In the genomic region with DNA sequence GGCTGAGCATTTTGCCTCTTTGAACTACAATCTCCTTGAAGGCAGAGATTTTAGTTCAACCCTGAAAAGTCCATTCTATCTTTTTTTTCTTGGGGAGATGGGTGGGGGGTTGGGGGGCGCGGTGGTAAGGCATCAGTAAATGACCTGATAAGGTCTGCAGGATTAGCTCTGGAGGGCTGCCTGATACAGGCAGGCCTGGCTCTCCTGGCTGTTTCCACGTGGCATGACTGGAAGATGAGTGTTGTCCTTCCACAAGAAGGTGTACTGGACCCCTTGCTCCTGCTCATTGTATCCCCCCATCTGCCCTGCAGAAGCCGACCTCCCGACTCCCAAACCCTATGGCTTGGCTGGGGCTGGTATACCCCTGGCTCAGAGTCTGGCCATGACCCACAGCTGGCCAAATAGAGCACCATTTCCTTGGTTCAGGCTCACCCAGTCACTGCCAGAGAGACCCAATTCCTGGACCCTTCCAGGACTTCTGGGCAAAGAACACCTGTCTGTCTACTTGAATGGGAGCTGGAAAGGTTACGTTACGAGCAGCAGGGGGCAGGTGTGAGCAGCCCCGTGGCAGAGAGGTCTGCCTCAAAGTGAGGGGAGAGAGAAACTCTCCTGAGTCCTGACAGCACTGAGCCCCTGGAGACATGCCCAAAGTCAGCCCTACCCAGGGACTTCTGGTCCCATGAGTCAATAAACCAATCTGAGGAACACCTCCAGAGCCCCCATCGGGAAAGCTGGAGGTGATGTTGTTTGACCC, we compare ENCODE assay signal across 7 cellular contexts. TPM values are rescaled to one million over a fixed set of nuclear protein-coding genes. Genes with fewer than 3 reads are reported as not detected.
DNase-seq lines count a peak whose midpoint lies in the region; ATAC-seq, FAIRE-seq and TF ChIP-seq lines count a peak whose summit lies in the region.

No MANE protein-coding gene starts in this region.

- H3K9me3 ChIP-seq in PC-9 (ENCODE audit: insufficient read depth, low read depth) (no peaks in the 10 kb centered on the region), thyroid gland (no peaks in the 10 kb centered on the region)

- no peaks in the 10 kb centered on the region for H4K20me1 ChIP-seq in PC-9 (ENCODE audit: insufficient read depth)

- BruUV-seq in PC-9 (replicated peaks; lab: Mats Ljungman, UMichigan) = no TSS peak

- peaks cover 87% of the 10 kb centered on the region for H3K79me2 ChIP-seq in PC-9 (ENCODE audit: low read depth)

- peaks cover 41% of the 10 kb centered on the region for H3K36me3 Mint-ChIP-seq in activated naive CD8-positive, alpha-beta T cell treated with anti-CD3 and anti-CD28 coated beads, Interleukin-2, amount 50 U/mL, for 24 hours (ENCODE audit: low read depth)

- H3K4me1 Mint-ChIP-seq in activated naive CD8-positive, alpha-beta T cell treated with anti-CD3 and anti-CD28 coated beads, Interleukin-2, amount 50 U/mL, for 24 hours = peaks cover 83% of the 10 kb centered on the region

- no peak for DNase-seq in PC-9
- peak; percentile 54 for DNase-seq in activated naive CD8-positive, alpha-beta T cell treated with anti-CD3 and anti-CD28 coated beads, Interleukin-2, amount 50 U/mL, for 24 hours
- peak; percentile 31 for DNase-seq in kidney glomerular epithelial cell (lab: John Stamatoyannopoulos, UW)
- peak; percentile 64 to 75 for DNase-seq in thyroid gland
- no peak for DNase-seq in frontal cortex (ENCODE audit: low spot score in 2 of 2)
- no peak for DNase-seq in hepatic stellate cell (ENCODE audit: low spot score)

- no peak overlapping the region for H3K4me3 Mint-ChIP-seq in activated naive CD8-positive, alpha-beta T cell treated with anti-CD3 and anti-CD28 coated beads, Interleukin-2, amount 50 U/mL, for 24 hours

- TF ChIP-seq CTCF in GM12875 (IDR thresholded peaks at IDR 0.05; ENCODE audit: borderline replicate concordance, insufficient read depth, low read depth, low read length) (peak; percentile 74), PC-9 (conservative IDR thresholded peaks at IDR 0.05) (0 out of 2 replicates have a peak, but pooled peaks have one; percentile 32), thyroid gland (IDR thresholded peaks at IDR 0.05) (peak in 5 of 6 experiments; percentile 37 to 57 (median 47))

- peak overlapping the region; percentile 32 for H3K27ac ChIP-seq in PC-9
- peak overlapping the region; percentile 77 to 97 (median 85) for H3K27ac ChIP-seq in thyroid gland

- no peak overlapping the region for H3K4me2 ChIP-seq in PC-9

- H3K27me3 ChIP-seq in PC-9 (ENCODE audit: insufficient read depth, low read depth) (no peaks in the 10 kb centered on the region), thyroid gland (no peaks in the 10 kb centered on the region)

- FAIRE-seq in frontal cortex (lab: Jason Lieb, UNC) = no peak

- no peak for ATAC-seq in activated naive CD8-positive, alpha-beta T cell treated with anti-CD3 and anti-CD28 coated beads, Interleukin-2, amount 50 U/mL, for 24 hours

- no peak overlapping the region for H3K27ac Mint-ChIP-seq in activated naive CD8-positive, alpha-beta T cell treated with anti-CD3 and anti-CD28 coated beads, Interleukin-2, amount 50 U/mL, for 24 hours

- no peak overlapping the region for H2AFZ ChIP-seq in PC-9

- CTCF ChIA-PET in PC-9 (lab: Charles Lee) = interaction anchor here (1.0 kb wide), 1 partner anchor 18 kb away, joined by 3 read pairs; a partner anchor contains a TSS

- 77 to 92% methylated on average over 5 to 9 of the region's 9 CpGs for WGBS in thyroid gland, 2 donors

- TF ChIP-seq POLR2A in thyroid gland (IDR thresholded peaks at IDR 0.05) = peak in 1 of 2 donors; percentile 12

- peaks cover 69% of the 10 kb centered on the region for H3F3A ChIP-seq in PC-9 (ENCODE audit: insufficient read depth, low read depth)

- H3K4me3 ChIP-seq in GM12875 (ENCODE audit: low read depth, low read length) = no peak overlapping the region
- no peak overlapping the region for H3K4me3 ChIP-seq in PC-9
- H3K4me3 ChIP-seq in thyroid gland (replicated peaks in 1 of 3) = no peak overlapping the region

- H3K27me3 Mint-ChIP-seq in activated naive CD8-positive, alpha-beta T cell treated with anti-CD3 and anti-CD28 coated beads, Interleukin-2, amount 50 U/mL, for 24 hours = no peaks in the 10 kb centered on the region

- H3K36me3 ChIP-seq in PC-9 (ENCODE audit: low read depth) = peaks cover 23% of the 10 kb centered on the region
- peaks cover 0 to 10% of the 10 kb centered on the region in 2 donors for H3K36me3 ChIP-seq in thyroid gland

- POLR2A ChIA-PET in PC-9 (lab: Charles Lee; ENCODE audit: unreplicated experiment) = interaction anchor here (0.6 kb wide), 1 partner anchor 14 kb away, joined by 5 read pairs; no protein-coding TSS in a partner anchor

- intact Hi-C loops in PC-9 (cut with micrococcal nuclease; ENCODE audit: unreplicated experiment) (no loop called here), thyroid gland (cut with DNase I) (no loop called here)

- no peaks in the 10 kb centered on the region for H3K9me2 ChIP-seq in PC-9 (ENCODE audit: insufficient read depth)

- no peaks in the 10 kb centered on the region for H3K9me3 Mint-ChIP-seq in activated naive CD8-positive, alpha-beta T cell treated with anti-CD3 and anti-CD28 coated beads, Interleukin-2, amount 50 U/mL, for 24 hours

- peaks cover 85% of the 10 kb centered on the region for H3K4me1 ChIP-seq in PC-9 (replicated peaks; ENCODE audit: insufficient read depth)
- H3K4me1 ChIP-seq in thyroid gland = peaks cover 62 to 87% of the 10 kb centered on the region in 2 donors

RNA-seq across cellular contexts. Expression of a gene that starts 17.0 kb away (rescaled TPM):
- total RNA-seq in PC-9 (2021) (144 and 154 TPM in 2 replicates), thyroid gland (100 to 1,000 TPM; 181 to 304 (median 268) TPM), frontal cortex (13.0 TPM)

RNA-seq across cellular contexts. Expression of a gene that starts 42.8 kb away (rescaled TPM):
- total RNA-seq in PC-9 (2021) (not detected in 2 replicates), thyroid gland (not detected), frontal cortex (not detected)

Comparison
In these comparisons a context has a peak if more than half of its experiments do, and no peak if none do; other contexts are left out.
1. DNase-seq: peak in activated naive CD8-positive, alpha-beta T cell treated with anti-CD3 and anti-CD28 coated beads, Interleukin-2, amount 50 U/mL, for 24 hours (single experiment), kidney glomerular epithelial cell (single experiment) and thyroid gland (2 of 2); none in PC-9 (0 of 2), frontal cortex (0 of 2) and hepatic stellate cell (single experiment).
2. RNA of a gene that starts 17.0 kb away (total RNA-seq): 181 to 304 TPM in thyroid gland and 144 to 154 TPM in PC-9; 13.0 TPM in frontal cortex (single experiment); every median in the first group is over 10 times any median in the second.
3. Peak in every context shown above with its lines, with median percentiles within 50 percentile points of each other: CTCF ChIP-seq.